8 cellular contexts compared by ENCODE assay signal in the genomic region with DNA sequence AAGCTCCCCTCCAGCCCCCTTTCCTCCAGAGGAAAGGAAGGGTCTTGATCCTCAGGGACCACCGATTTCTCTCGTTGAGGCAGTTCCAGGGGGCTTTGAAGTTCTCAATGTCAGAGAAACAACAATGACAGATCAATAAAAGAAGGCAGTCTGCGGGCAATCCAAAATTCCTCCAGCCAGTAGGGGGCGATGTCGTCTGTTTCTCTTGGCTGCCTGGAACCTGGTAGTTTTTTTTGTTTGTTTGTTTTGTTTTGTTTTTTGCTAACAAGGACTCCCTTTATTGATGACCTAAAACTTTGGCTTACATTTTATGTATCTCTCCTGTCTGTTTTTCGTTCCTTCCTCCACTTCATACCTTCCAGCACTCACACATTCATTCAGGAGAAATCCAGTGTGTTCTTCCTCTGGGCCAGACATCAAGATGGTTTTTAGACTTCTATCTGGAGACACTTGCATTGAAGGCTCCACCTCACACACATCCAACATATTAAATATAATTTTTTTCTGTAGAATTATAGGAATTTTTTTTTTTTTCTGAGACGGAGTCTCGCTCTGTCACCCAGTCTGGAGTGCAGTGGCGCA.
DNase-seq lines count a peak whose midpoint lies in the region; ATAC-seq, FAIRE-seq and TF ChIP-seq lines count a peak whose summit lies in the region.

No MANE protein-coding gene starts in this region.

- intact Hi-C loops in Calu3 (cut with micrococcal nuclease; ENCODE audit: unreplicated experiment): loop anchor here (10.0 kb wide), 1 partner anchor 366 kb away; a partner anchor contains a TSS

- FAIRE-seq in frontal cortex (lab: Jason Lieb, UNC): no peak

- CTCF ChIA-PET in Calu3 (lab: Charles Lee): no interaction called here

- peaks cover 14% of the 10 kb centered on the region for H3K4me1 Mint-ChIP-seq in Calu3 (ENCODE audit: low read depth, unreplicated experiment)

- no peak overlapping the region for H3K27ac Mint-ChIP-seq in Calu3 (ENCODE audit: unreplicated experiment)

- H3K27me3 Mint-ChIP-seq in Calu3 (ENCODE audit: unreplicated experiment): peaks cover 47% of the 10 kb centered on the region

- ATAC-seq in GM21529 (IDR thresholded peaks at IDR 0.05; ENCODE audit: unreplicated experiment): no peak

- DNase-seq in Calu3 (peak; percentile 75), LoVo (ENCODE audit: low spot score) (peak; percentile 20), erythroblast (lab: John Stamatoyannopoulos, UW) (peak; percentile 26 to 66), retinal pigment epithelial cell (ENCODE audit: low read depth) (no peak), frontal cortex (ENCODE audit: low spot score in 2 of 2) (no peak), occipital lobe (lab: John Stamatoyannopoulos, UW) (no peak)
- peak; percentile 51 to 66 for DNase-seq in activated CD8-positive, alpha-beta memory T cell treated with anti-CD3 and anti-CD28 coated beads for 1 hour (ENCODE audit: extremely low read depth in 1 of 2, low read depth in 1 of 2)

- no peaks in the 10 kb centered on the region for H3K9me3 Mint-ChIP-seq in Calu3 (ENCODE audit: low read depth, unreplicated experiment)

- peak; percentile 75 for TF ChIP-seq CTCF in Calu3 (IDR thresholded peaks at IDR 0.05; ENCODE audit: unreplicated experiment)
- peak; percentile 82 for TF ChIP-seq CTCF in retinal pigment epithelial cell (conservative IDR thresholded peaks at IDR 0.05; ENCODE audit: low read depth, low read length)

- H3K36me3 Mint-ChIP-seq in Calu3 (ENCODE audit: insufficient read depth, unreplicated experiment): no peaks in the 10 kb centered on the region

- no peak overlapping the region for H3K4me3 Mint-ChIP-seq in Calu3 (ENCODE audit: low read depth, unreplicated experiment)

- H3K4me3 ChIP-seq in retinal pigment epithelial cell (ENCODE audit: low read length): no peak overlapping the region

- no peak for TF ChIP-seq POLR2A in erythroblast (IDR thresholded peaks at IDR 0.05; ENCODE audit: low read length)

- BruUV-seq in Calu3 (replicated peaks; lab: Mats Ljungman, UMichigan): no TSS peak

Comparison
In these comparisons a context has a peak if more than half of its experiments do, and no peak if none do; other contexts are left out.
1. DNase-seq: peak in Calu3 (single experiment), LoVo (single experiment), activated CD8-positive, alpha-beta memory T cell treated with anti-CD3 and anti-CD28 coated beads for 1 hour (2 of 2) and erythroblast (2 of 2); none in retinal pigment epithelial cell (single experiment), frontal cortex (0 of 2) and occipital lobe (single experiment).